11 cellular contexts compared by ENCODE assay signal in genomic region chr20:16392346-16392745, GRCh38.
DNase-seq lines count a peak whose midpoint lies in the region; ATAC-seq lines count a peak whose summit lies in the region.
"Had no signal": no experiment of that assay in that cellular context is flagged by ENCODE, and none has a peak within 500 bp of the region (broad histone marks: within the 10 kb centered on the region; RNA-seq: fewer than 3 reads in every experiment).

No MANE protein-coding gene starts in this region.

- H3K9me3 Mint-ChIP-seq in T-helper 2 cell treated with Interferon-gamma antibody and Interleukin-4, amounts not matched to agents 5 μg/mL and 100 μg/mL, for 36 hours: no peaks in the 10 kb centered on the region

- no peak overlapping the region for H3K27ac Mint-ChIP-seq in T-helper 2 cell treated with Interferon-gamma antibody and Interleukin-4, amounts not matched to agents 5 μg/mL and 100 μg/mL, for 36 hours
- H3K27ac Mint-ChIP-seq: activated naive CD8-positive, alpha-beta T cell had no signal

- H3K4me3 Mint-ChIP-seq in T-helper 2 cell treated with Interferon-gamma antibody and Interleukin-4, amounts not matched to agents 5 μg/mL and 100 μg/mL, for 36 hours: no peak overlapping the region
- H3K4me3 Mint-ChIP-seq: activated naive CD8-positive, alpha-beta T cell had no signal

- no peaks in the 10 kb centered on the region for H3K36me3 Mint-ChIP-seq in T-helper 2 cell treated with Interferon-gamma antibody and Interleukin-4, amounts not matched to agents 5 μg/mL and 100 μg/mL, for 36 hours (ENCODE audit: low read depth)

- peak; percentile 96 for ATAC-seq in GM18499 (IDR thresholded peaks at IDR 0.05; ENCODE audit: insufficient read depth, unreplicated experiment)
- ATAC-seq in GM19467 (IDR thresholded peaks at IDR 0.05; ENCODE audit: unreplicated experiment): peak; percentile 91
- ATAC-seq in HG02938 (IDR thresholded peaks at IDR 0.05; ENCODE audit: unreplicated experiment): peak; percentile 98
- peak; percentile 90 for ATAC-seq in HG03575 (IDR thresholded peaks at IDR 0.05; ENCODE audit: extremely low read depth, insufficient number of reproducible peaks, low FRiP score, unreplicated experiment)
- ATAC-seq: Right ventricle myocardium inferior, sciatic nerve had no signal

- no peaks in the 10 kb centered on the region for H3K27me3 Mint-ChIP-seq in T-helper 2 cell treated with Interferon-gamma antibody and Interleukin-4, amounts not matched to agents 5 μg/mL and 100 μg/mL, for 36 hours (ENCODE audit: low read depth)
- H3K27me3 Mint-ChIP-seq: activated naive CD8-positive, alpha-beta T cell had no signal

- H3K4me1 Mint-ChIP-seq in T-helper 2 cell treated with Interferon-gamma antibody and Interleukin-4, amounts not matched to agents 5 μg/mL and 100 μg/mL, for 36 hours (ENCODE audit: low read depth): no peaks in the 10 kb centered on the region

- DNase-seq in middle frontal gyrus (ENCODE audit: extremely low spot score, low spot score): no peak
- no peak for DNase-seq in Kasumi-1 (lab: John Stamatoyannopoulos, UW)
- DNase-seq in T-helper 2 cell treated with Interferon-gamma antibody and Interleukin-4, amounts not matched to agents 5 μg/mL and 100 μg/mL, for 36 hours (ENCODE audit: low spot score): no peak
- DNase-seq in dermis blood vessel endothelial cell: no peak
